8 cellular contexts compared by ENCODE assay signal in the genomic region with DNA sequence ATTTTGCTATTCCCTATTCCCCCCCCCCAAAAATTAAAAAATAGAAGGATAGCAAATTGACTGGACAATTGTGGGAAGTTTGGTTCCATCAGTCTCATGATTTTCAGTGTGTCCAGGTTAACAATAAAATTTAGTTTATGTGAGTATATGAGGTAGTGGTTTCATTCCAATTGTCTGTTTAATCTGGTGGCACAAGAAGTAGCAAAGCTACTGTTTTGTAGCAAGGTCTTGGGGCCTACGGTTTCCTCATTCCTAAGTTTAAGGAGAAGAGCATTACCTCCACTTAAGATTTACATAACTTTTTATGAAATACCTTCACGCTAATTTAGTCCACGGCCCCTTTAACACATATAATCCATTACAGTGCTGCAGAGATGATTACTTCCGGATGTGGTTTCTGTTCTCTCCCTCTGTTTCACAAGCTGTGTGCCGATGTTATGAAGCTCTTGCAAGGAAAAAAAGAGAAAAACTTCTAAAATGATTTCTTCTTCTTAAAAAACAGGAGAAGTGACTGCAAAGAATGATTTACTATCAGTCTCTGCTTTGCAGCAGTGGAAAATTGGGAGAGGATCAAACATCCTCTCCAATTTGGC. TPM values are rescaled to one million over a fixed set of nuclear protein-coding genes. Genes with fewer than 3 reads are reported as not detected.
DNase-seq lines count a peak whose midpoint lies in the region; FAIRE-seq and TF ChIP-seq lines count a peak whose summit lies in the region.

No MANE protein-coding gene starts in this region.

- peak overlapping the region; percentile 42 for H3K4me3 Mint-ChIP-seq in activated naive CD4-positive, alpha-beta T cell treated with anti-CD3 and anti-CD28 coated beads, Interleukin-2, amount 10 ng/mL, durations not matched to agents 7 days and 5 days
- no peak overlapping the region for H3K4me3 Mint-ChIP-seq in glutamatergic neuron (ENCODE audit: unreplicated experiment)
- no peak overlapping the region for H3K4me3 Mint-ChIP-seq in progenitor cell of endocrine pancreas (ENCODE audit: low read depth)

- TF ChIP-seq CTCF in glutamatergic neuron (IDR thresholded peaks at IDR 0.05; ENCODE audit: partially characterized antibody, unreplicated experiment) (no peak), progenitor cell of endocrine pancreas (IDR thresholded peaks at IDR 0.05; ENCODE audit: unreplicated experiment) (no peak)

- no peaks in the 10 kb centered on the region for H3K36me3 Mint-ChIP-seq in activated naive CD4-positive, alpha-beta T cell treated with anti-CD3 and anti-CD28 coated beads, Interleukin-2, amount 10 ng/mL, durations not matched to agents 7 days and 5 days
- H3K36me3 Mint-ChIP-seq in glutamatergic neuron (ENCODE audit: unreplicated experiment) (no peaks in the 10 kb centered on the region), progenitor cell of endocrine pancreas (ENCODE audit: insufficient read depth) (no peaks in the 10 kb centered on the region)

- CTCF ChIA-PET in activated naive CD4-positive, alpha-beta T cell treated with anti-CD3 and anti-CD28 coated beads, Interleukin-2, amount 10 ng/mL, durations not matched to agents 7 days and 5 days (lab: Charles Lee): interaction anchor here (0.7 to 8.4 kb wide), 6 partner anchors 129 to 601 kb away, joined by 3 to 130 read pairs (median 5); no protein-coding TSS in a partner anchor

- peaks cover 6% of the 10 kb centered on the region for H3K4me1 ChIP-seq in thymus (ENCODE audit: control insufficient read depth, insufficient read depth, low read length)

- H3K27me3 ChIP-seq in thymus (ENCODE audit: control insufficient read depth, insufficient read depth): no peaks in the 10 kb centered on the region

- H3K27ac Mint-ChIP-seq in activated naive CD4-positive, alpha-beta T cell treated with anti-CD3 and anti-CD28 coated beads, Interleukin-2, amount 10 ng/mL, durations not matched to agents 7 days and 5 days: peak overlapping the region; percentile 65
- no peak overlapping the region for H3K27ac Mint-ChIP-seq in glutamatergic neuron (ENCODE audit: unreplicated experiment)
- no peak overlapping the region for H3K27ac Mint-ChIP-seq in progenitor cell of endocrine pancreas

- H3K27me3 Mint-ChIP-seq in activated naive CD4-positive, alpha-beta T cell treated with anti-CD3 and anti-CD28 coated beads, Interleukin-2, amount 10 ng/mL, durations not matched to agents 7 days and 5 days: peaks cover 19% of the 10 kb centered on the region
- H3K27me3 Mint-ChIP-seq in glutamatergic neuron (ENCODE audit: unreplicated experiment) (no peaks in the 10 kb centered on the region), progenitor cell of endocrine pancreas (peaks cover 21% of the 10 kb centered on the region)

- H3K4me1 Mint-ChIP-seq in activated naive CD4-positive, alpha-beta T cell treated with anti-CD3 and anti-CD28 coated beads, Interleukin-2, amount 10 ng/mL, durations not matched to agents 7 days and 5 days: peaks cover 30% of the 10 kb centered on the region
- H3K4me1 Mint-ChIP-seq in glutamatergic neuron (ENCODE audit: low read depth, unreplicated experiment) (peaks cover 14% of the 10 kb centered on the region), progenitor cell of endocrine pancreas (ENCODE audit: low read depth) (no peaks in the 10 kb centered on the region)

- WGBS in thymus: 13% methylated on average over 5 of the region's 5 CpGs

- peak overlapping the region; percentile 21 for H3K4me3 ChIP-seq in thymus (ENCODE audit: low read length)

- FAIRE-seq in endometrium (lab: Jason Lieb, UNC): peak; percentile 70

- H3K9me3 ChIP-seq in thymus (ENCODE audit: control insufficient read depth): no peaks in the 10 kb centered on the region

- peak; percentile 27 for DNase-seq in activated naive CD4-positive, alpha-beta T cell treated with anti-CD3 and anti-CD28 coated beads, Interleukin-2, amount 10 ng/mL, durations not matched to agents 7 days and 5 days
- no peak for DNase-seq in activated naive CD4-positive, alpha-beta T cell treated with anti-CD3 and anti-CD28 coated beads, Interleukin-2, amount 50 U/mL, for 16 hours
- DNase-seq in NCI-H2227 (lab: John Stamatoyannopoulos, UW; ENCODE audit: unreplicated experiment) (peak; percentile 17), glutamatergic neuron (no peak), progenitor cell of endocrine pancreas (ENCODE audit: low spot score, unreplicated experiment) (no peak), NCI-H345 treated with DMSO at 0.1 percent for 48 hours (lab: John Stamatoyannopoulos, UW; ENCODE audit: unreplicated experiment) (no peak)

- H3K36me3 ChIP-seq in thymus (ENCODE audit: control insufficient read depth, insufficient read depth): no peaks in the 10 kb centered on the region

- H3K27ac ChIP-seq in thymus (ENCODE audit: low read depth): no peak overlapping the region

- H3K9me3 Mint-ChIP-seq in activated naive CD4-positive, alpha-beta T cell treated with anti-CD3 and anti-CD28 coated beads, Interleukin-2, amount 10 ng/mL, durations not matched to agents 7 days and 5 days: no peaks in the 10 kb centered on the region
- H3K9me3 Mint-ChIP-seq in glutamatergic neuron (ENCODE audit: unreplicated experiment) (no peaks in the 10 kb centered on the region), progenitor cell of endocrine pancreas (ENCODE audit: low read depth) (no peaks in the 10 kb centered on the region)

RNA-seq across cellular contexts. Expression of a gene that starts 32.7 kb away (rescaled TPM):
- 0.71 TPM for polyA plus RNA-seq in thymus
- total RNA-seq in glutamatergic neuron (ENCODE audit: unreplicated experiment) (not detected), progenitor cell of endocrine pancreas (not detected in 2 replicates)

Comparison
In these comparisons a context has a peak if more than half of its experiments do, and no peak if none do; other contexts are left out.
1. DNase-seq: peak in activated naive CD4-positive, alpha-beta T cell treated with anti-CD3 and anti-CD28 coated beads, Interleukin-2, amount 10 ng/mL, durations not matched to agents 7 days and 5 days (single experiment) and NCI-H2227 (single experiment); none in activated naive CD4-positive, alpha-beta T cell treated with anti-CD3 and anti-CD28 coated beads, Interleukin-2, amount 50 U/mL, for 16 hours (single experiment), glutamatergic neuron (single experiment), progenitor cell of endocrine pancreas (single experiment) and NCI-H345 treated with DMSO at 0.1 percent for 48 hours (single experiment).